In the genomic region with DNA sequence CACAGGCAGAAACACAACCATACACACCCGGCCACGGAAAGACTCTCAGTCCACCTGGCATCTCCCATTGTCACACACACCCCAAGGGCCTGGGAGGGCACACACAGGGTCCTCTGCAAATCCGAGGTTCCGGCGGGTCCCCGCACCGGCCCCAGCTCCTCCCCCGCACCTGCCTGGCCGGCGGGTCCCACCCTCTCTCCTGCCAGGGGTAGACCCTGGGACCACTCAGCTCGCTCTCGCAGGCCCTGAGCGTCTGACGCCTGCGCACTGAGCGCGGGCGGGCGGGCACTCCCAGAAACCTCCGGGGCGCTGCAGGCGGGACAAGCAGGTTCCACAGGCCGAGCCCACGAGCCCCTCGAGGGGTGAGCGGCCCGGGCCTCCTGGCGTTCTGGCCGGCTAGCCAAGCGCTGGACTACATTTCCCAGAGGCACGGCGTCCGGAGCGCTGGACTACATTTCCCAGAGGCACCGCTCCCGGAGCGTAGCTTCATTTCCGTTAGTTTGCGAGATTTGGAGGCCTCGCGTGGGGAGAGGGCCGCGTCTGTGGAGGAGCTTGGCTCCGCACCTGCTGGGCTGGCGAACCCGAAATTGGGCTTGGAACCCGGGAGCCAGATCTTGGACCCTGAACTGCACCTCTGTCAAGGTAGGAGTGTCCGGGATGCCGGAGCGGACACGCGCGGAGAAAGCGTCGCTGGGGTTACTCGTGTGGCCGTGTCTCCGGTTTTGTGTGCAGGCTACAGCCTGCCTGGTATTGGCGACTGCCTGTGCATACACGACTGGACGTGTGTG, we compare ENCODE assay signal across 8 cellular contexts. TPM values are rescaled to one million over a fixed set of nuclear protein-coding genes. Genes with fewer than 3 reads are reported as not detected.
DNase-seq lines count a peak whose midpoint lies in the region; TF ChIP-seq lines count a peak whose summit lies in the region.

A gene (plus strand): TSS at position 505 of the 788 bp plus-strand sequence. CDS start 10,686 bp downstream, outside the sequence.

- DNase-seq in GM03348 (ENCODE audit: low spot score) (peak; percentile 94), HFF-Myc (ENCODE audit: extremely low read depth, low read depth) (peak; percentile 81), NB4 (ENCODE audit: low read depth) (peak; percentile 94), SK-N-DZ (ENCODE audit: low spot score) (peak; percentile 97), germinal center (ENCODE audit: low spot score) (peak; percentile 91), substantia nigra (lab: John Stamatoyannopoulos, UW) (peak; percentile 68 to 95 (median 88))
- peak; percentile 95 for DNase-seq in activated naive CD4-positive, alpha-beta T cell treated with anti-CD3 and anti-CD28 coated beads, Interleukin-2, amount 10 ng/mL, durations not matched to agents 7 days and 5 days

- no peaks in the 10 kb centered on the region for H3K27me3 Mint-ChIP-seq in activated naive CD4-positive, alpha-beta T cell treated with anti-CD3 and anti-CD28 coated beads, Interleukin-2, amount 10 ng/mL, durations not matched to agents 7 days and 5 days

- peaks cover 33% of the 10 kb centered on the region for H3K4me1 Mint-ChIP-seq in activated naive CD4-positive, alpha-beta T cell treated with anti-CD3 and anti-CD28 coated beads, Interleukin-2, amount 10 ng/mL, durations not matched to agents 7 days and 5 days

- peak; percentile 39 for TF ChIP-seq POLR2A in NB4 (IDR thresholded peaks at IDR 0.05; ENCODE audit: extremely low read depth, insufficient read length)

- peak within 1 kb of the TSS; percentile 88 for H3K4me3 Mint-ChIP-seq in activated naive CD4-positive, alpha-beta T cell treated with anti-CD3 and anti-CD28 coated beads, Interleukin-2, amount 10 ng/mL, durations not matched to agents 7 days and 5 days

- no peaks in the 10 kb centered on the region for H3K27me3 ChIP-seq in neutrophil

- H3K27ac Mint-ChIP-seq in activated naive CD4-positive, alpha-beta T cell treated with anti-CD3 and anti-CD28 coated beads, Interleukin-2, amount 10 ng/mL, durations not matched to agents 7 days and 5 days = peak within 1 kb of the TSS; percentile 95

- H3K4me3 ChIP-seq in HFF-Myc (replicated peaks; ENCODE audit: low read depth, low read length) (peak within 1 kb of the TSS; percentile 87), NB4 (ENCODE audit: low read depth, low read length) (peak within 1 kb of the TSS; percentile 99), neutrophil (ENCODE audit: low read depth in 1 of 2, low read length in 1 of 2) (peak within 1 kb of the TSS; percentile 65 to 68)

- H3K9me3 ChIP-seq in neutrophil = peaks cover 10% of the 10 kb centered on the region

- no peak for TF ChIP-seq CTCF in HFF-Myc (IDR thresholded peaks at IDR 0.05; ENCODE audit: low read depth, low read length, missing control alignments)
- TF ChIP-seq CTCF in NB4 (IDR thresholded peaks at IDR 0.05; ENCODE audit: low read depth, low read length) = no peak
- TF ChIP-seq CTCF in neutrophil (IDR thresholded peaks at IDR 0.05) = no peak

- CTCF ChIA-PET in activated naive CD4-positive, alpha-beta T cell treated with anti-CD3 and anti-CD28 coated beads, Interleukin-2, amount 10 ng/mL, durations not matched to agents 7 days and 5 days (lab: Charles Lee) = no interaction called here

- peaks cover 28% of the 10 kb centered on the region for H3K9me3 Mint-ChIP-seq in activated naive CD4-positive, alpha-beta T cell treated with anti-CD3 and anti-CD28 coated beads, Interleukin-2, amount 10 ng/mL, durations not matched to agents 7 days and 5 days

- H3K4me1 ChIP-seq in neutrophil (ENCODE audit: control insufficient read depth in 1 of 2, insufficient read depth in 1 of 2, low read depth in 1 of 2, low read length in 1 of 2) = peaks cover 10 to 13% of the 10 kb centered on the region in 2 experiments

- H3K27ac ChIP-seq in neutrophil (no peak within 1 kb of the TSS), substantia nigra (ENCODE audit: low read depth, low read length, poor library complexity, severe bottlenecking) (peak within 1 kb of the TSS; percentile 81)

- H3K36me3 ChIP-seq in neutrophil = no peaks in the 10 kb centered on the region

- peaks cover 43% of the 10 kb centered on the region for H3K36me3 Mint-ChIP-seq in activated naive CD4-positive, alpha-beta T cell treated with anti-CD3 and anti-CD28 coated beads, Interleukin-2, amount 10 ng/mL, durations not matched to agents 7 days and 5 days

RNA-seq across cellular contexts. Expression of the gene that starts here (rescaled TPM):
- 10.0 and 13.3 TPM in 2 replicates for polyA plus RNA-seq in SK-N-DZ (2014; cell fraction: cytosol; rRNA removed)
- 12.5 and 15.2 TPM in 2 replicates for polyA plus RNA-seq in SK-N-DZ (2014; cell fraction: nucleus; rRNA removed)
